1 cellular context compared by ENCODE assay signal in the genomic region with DNA sequence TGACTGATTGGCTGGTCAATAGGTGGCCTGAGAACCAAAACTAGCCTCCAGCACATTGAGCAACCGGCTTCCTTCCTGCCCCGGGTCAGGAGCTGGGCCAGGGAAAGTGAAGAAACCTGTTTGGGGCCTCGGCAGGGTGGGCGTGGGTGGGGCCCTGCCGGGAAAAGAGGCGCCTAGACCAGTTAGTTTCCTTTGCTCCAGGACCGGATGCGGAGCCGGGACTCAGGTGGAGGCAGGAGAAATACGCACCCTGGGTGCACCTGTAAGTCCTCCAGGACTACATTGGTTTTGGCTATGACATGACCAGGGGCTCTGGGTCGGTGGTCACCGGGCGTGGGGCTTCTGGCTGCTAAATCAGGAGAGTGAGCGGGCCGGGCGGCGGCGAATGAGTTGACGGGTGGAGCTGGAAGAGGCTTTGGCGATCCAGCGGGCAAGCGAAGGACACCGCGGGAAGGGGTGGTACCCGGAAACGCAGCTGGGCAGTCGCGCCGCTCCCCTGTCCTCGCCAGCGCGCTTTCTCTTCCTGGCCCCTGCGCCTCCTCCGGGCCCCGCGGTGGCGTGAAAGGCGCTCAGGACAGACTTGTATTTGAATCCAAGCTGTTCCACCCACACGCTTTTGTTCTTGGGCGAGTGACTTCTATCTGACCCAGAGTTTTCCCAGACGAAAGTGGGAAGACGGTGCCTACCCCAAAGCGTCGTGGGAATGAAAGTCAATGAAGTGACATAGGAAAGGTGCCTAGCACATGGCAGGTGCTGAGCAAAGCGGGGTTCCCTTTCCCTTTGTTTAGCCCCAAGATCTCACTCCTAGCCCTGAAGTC.
TF ChIP-seq lines count a peak whose summit lies in the region.

No MANE protein-coding gene starts in this region.

TF ChIP-seq in A549, 52 proteins besides CTCF, POLR2A, EP300 and RAD21 (continued from another document):
- TF ChIP-seq, protein P1, sequence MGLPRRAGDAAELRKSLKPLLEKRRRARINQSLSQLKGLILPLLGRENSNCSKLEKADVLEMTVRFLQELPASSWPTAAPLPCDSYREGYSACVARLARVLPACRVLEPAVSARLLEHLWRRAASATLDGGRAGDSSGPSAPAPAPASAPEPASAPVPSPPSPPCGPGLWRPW (IDR thresholded peaks at IDR 0.05) = no peak
